In the genomic region with DNA sequence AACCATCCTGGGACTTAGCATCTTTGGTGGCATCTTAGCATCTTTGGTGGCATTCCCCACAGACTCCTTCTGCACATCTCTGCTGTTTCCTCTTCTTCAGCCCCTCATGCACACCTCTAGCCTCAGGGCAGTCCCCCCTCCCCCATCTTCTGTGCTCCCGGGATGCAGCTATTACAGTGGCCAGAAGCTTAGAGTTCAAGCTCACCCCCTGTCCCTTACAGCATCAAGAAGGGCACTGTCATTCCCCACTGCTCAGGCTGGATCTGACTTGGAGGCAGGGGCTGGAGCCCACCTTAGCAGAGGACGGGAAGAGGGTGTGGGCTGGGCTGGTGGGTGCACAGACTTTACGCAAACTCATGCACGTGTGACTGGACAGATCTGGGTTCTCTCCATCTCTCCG, we compare ENCODE assay signal across 16 cellular contexts. TPM values are rescaled to one million over a fixed set of nuclear protein-coding genes. Genes with fewer than 3 reads are reported as not detected.
DNase-seq lines count a peak whose midpoint lies in the region; ATAC-seq lines count a peak whose summit lies in the region.
"Had no signal": no experiment of that assay in that cellular context is flagged by ENCODE, and none has a peak within 500 bp of the region (broad histone marks: within the 10 kb centered on the region; RNA-seq: fewer than 3 reads in every experiment).

No MANE protein-coding gene starts in this region.

- H2BK5ac ChIP-seq in mesendoderm (ENCODE audit: low read length) = no peak overlapping the region

- H4K8ac ChIP-seq in mesendoderm (ENCODE audit: low read depth, low read length) = no peak overlapping the region

- H2BK15ac ChIP-seq in mesendoderm (replicated peaks; ENCODE audit: low read depth) = no peak overlapping the region

- no peaks in the 10 kb centered on the region for H3K79me1 ChIP-seq in mesendoderm (ENCODE audit: low read length)

- H3K27me3 ChIP-seq in mesendoderm (ENCODE audit: insufficient read depth, low read length, poor library complexity) = no peaks in the 10 kb centered on the region

- no peak overlapping the region for H2AK5ac ChIP-seq in mesendoderm (ENCODE audit: low read length)

- H3K18ac ChIP-seq in mesendoderm (ENCODE audit: low read length) = no peak overlapping the region

- peak overlapping the region; percentile 15 for H3K9ac ChIP-seq in mesendoderm (ENCODE audit: low read length)

- H3K36me3 Mint-ChIP-seq in activated naive CD8-positive, alpha-beta T cell = peaks cover 2% of the 10 kb centered on the region
- H3K36me3 Mint-ChIP-seq in activated naive CD8-positive, alpha-beta T cell treated with anti-CD3 and anti-CD28 coated beads, Interleukin-2, amount 50 U/mL, for 24 hours (ENCODE audit: low read depth) = no peaks in the 10 kb centered on the region

- no peak for DNase-seq in activated naive CD8-positive, alpha-beta T cell treated with anti-CD3 and anti-CD28 coated beads, Interleukin-2, amount 50 U/mL, for 24 hours
- DNase-seq in epithelial cell of prostate (ENCODE audit: low read depth, low spot score) (no peak), mesendoderm (peak; percentile 52), middle frontal gyrus (ENCODE audit: extremely low spot score, low spot score) (no peak)
- DNase-seq: activated CD4-positive, alpha-beta T cell treated with anti-CD3 and anti-CD28 coated beads, Interleukin-2, amount 50 U/mL, for 4 hours; activated naive CD4-positive, alpha-beta T cell treated with Interleukin-2 at 50 U/mL for 16 hours; DND-41; effector memory CD8-positive, alpha-beta T cell; NCI-H1105; NCI-H774; stimulated activated CD4-positive, alpha-beta T cell treated with anti-CD3 and anti-CD28 coated beads, Interleukin-2, amount 100 ng/mL, for 48 hours; stimulated activated naive CD8-positive, alpha-beta T cell treated with anti-CD3 and anti-CD28 coated beads, Interleukin-15, Interleukin-2, amounts not matched to agents 100 U/mL and 50 U/mL, for 24 hours had no signal

- peak overlapping the region; percentile 61 for H3K4me3 Mint-ChIP-seq in activated naive CD8-positive, alpha-beta T cell
- H3K4me3 Mint-ChIP-seq in activated naive CD8-positive, alpha-beta T cell treated with anti-CD3 and anti-CD28 coated beads, Interleukin-2, amount 50 U/mL, for 24 hours = no peak overlapping the region

- H3K4me1 Mint-ChIP-seq in activated naive CD8-positive, alpha-beta T cell (ENCODE audit: low read depth) = peaks cover 23% of the 10 kb centered on the region
- peaks cover 12% of the 10 kb centered on the region for H3K4me1 Mint-ChIP-seq in activated naive CD8-positive, alpha-beta T cell treated with anti-CD3 and anti-CD28 coated beads, Interleukin-2, amount 50 U/mL, for 24 hours

- H3K23ac ChIP-seq in mesendoderm (ENCODE audit: low read length) = no peak overlapping the region

- peak overlapping the region; percentile 84 for H3K56ac ChIP-seq in mesendoderm (ENCODE audit: low read length)

- H3K79me2 ChIP-seq in mesendoderm (ENCODE audit: control insufficient read depth, insufficient read depth, low read length) = no peaks in the 10 kb centered on the region

- no peaks in the 10 kb centered on the region for H3K36me3 ChIP-seq in mesendoderm (ENCODE audit: control insufficient read depth, insufficient read depth, low read length)
- H3K36me3 ChIP-seq in urinary bladder (ENCODE audit: insufficient read depth) = no peaks in the 10 kb centered on the region

- H3K4me1 ChIP-seq in mesendoderm (ENCODE audit: control insufficient read depth, low read depth, low read length) = peaks cover 4% of the 10 kb centered on the region
- no peaks in the 10 kb centered on the region for H3K4me1 ChIP-seq in urinary bladder (ENCODE audit: insufficient read depth)

- no peak overlapping the region for H3K4ac ChIP-seq in mesendoderm (ENCODE audit: low read depth, low read length)

- no peak overlapping the region for H2BK120ac ChIP-seq in mesendoderm (ENCODE audit: low read depth, low read length)

- no peak overlapping the region for H4K5ac ChIP-seq in mesendoderm (ENCODE audit: low read length)

- H3K27me3 Mint-ChIP-seq in activated naive CD8-positive, alpha-beta T cell = peaks cover 34% of the 10 kb centered on the region
- peaks cover 53% of the 10 kb centered on the region for H3K27me3 Mint-ChIP-seq in activated naive CD8-positive, alpha-beta T cell treated with anti-CD3 and anti-CD28 coated beads, Interleukin-2, amount 50 U/mL, for 24 hours

- H3K4me3 ChIP-seq in mesendoderm (ENCODE audit: low read length) = no peak overlapping the region
- H3K4me3 ChIP-seq in urinary bladder (ENCODE audit: low read depth, low read length) = peak overlapping the region; percentile 22

- ATAC-seq in activated naive CD8-positive, alpha-beta T cell treated with anti-CD3 and anti-CD28 coated beads, Interleukin-2, amount 50 U/mL, for 24 hours = no peak
- ATAC-seq in GM19351 (IDR thresholded peaks at IDR 0.05; ENCODE audit: unreplicated experiment) (no peak), HG02884 (IDR thresholded peaks at IDR 0.05; ENCODE audit: unreplicated experiment) (no peak)
- ATAC-seq: effector memory CD8-positive, alpha-beta T cell; stimulated activated naive CD8-positive, alpha-beta T cell treated with anti-CD3 and anti-CD28 coated beads, Interleukin-15, Interleukin-2, amounts not matched to agents 100 U/mL and 50 U/mL, for 24 hours had no signal

- peak overlapping the region; percentile 80 for H3K27ac ChIP-seq in epithelial cell of prostate
- H3K27ac ChIP-seq in mesendoderm (ENCODE audit: low read depth, low read length) = no peak overlapping the region
- H3K27ac ChIP-seq in urinary bladder (ENCODE audit: low read depth) = no peak overlapping the region

- no peaks in the 10 kb centered on the region for H3K9me3 Mint-ChIP-seq in activated naive CD8-positive, alpha-beta T cell (ENCODE audit: low read depth)
- no peaks in the 10 kb centered on the region for H3K9me3 Mint-ChIP-seq in activated naive CD8-positive, alpha-beta T cell treated with anti-CD3 and anti-CD28 coated beads, Interleukin-2, amount 50 U/mL, for 24 hours
- H3K9me3 Mint-ChIP-seq: effector memory CD8-positive, alpha-beta T cell had no signal

- H3K27ac Mint-ChIP-seq in activated naive CD8-positive, alpha-beta T cell = no peak overlapping the region
- H3K27ac Mint-ChIP-seq in activated naive CD8-positive, alpha-beta T cell treated with anti-CD3 and anti-CD28 coated beads, Interleukin-2, amount 50 U/mL, for 24 hours = no peak overlapping the region
- H3K27ac Mint-ChIP-seq: effector memory CD8-positive, alpha-beta T cell had no signal

- WGBS in mesendoderm (ENCODE audit: extremely low coverage, insufficient coverage, low lambda C conversion rate) = no CpG with 5 or more reads among the region's 5 CpGs
- WGBS in urinary bladder = 16% methylated on average over 5 of the region's 5 CpGs

- H3K4me2 ChIP-seq in mesendoderm (ENCODE audit: low read length) = peak overlapping the region; percentile 93

RNA-seq across cellular contexts. Expression of gene EPN3, which starts 0.7 kb away (rescaled TPM):
- polyA plus RNA-seq in mesendoderm (2013, experiment 1 of 2) = 3.7 TPM
- polyA plus RNA-seq in mesendoderm (2013, experiment 2 of 2) = 3.0 TPM
- 4.4 TPM for total RNA-seq in urinary bladder
- polyA plus RNA-seq in urinary bladder = 5.6 TPM

RNA-seq across cellular contexts. Expression of gene SPATA20, which starts 13.8 kb away (rescaled TPM):
- 9.8 TPM for polyA plus RNA-seq in mesendoderm (2013, experiment 1 of 2)
- 9.4 TPM for polyA plus RNA-seq in mesendoderm (2013, experiment 2 of 2)
- total RNA-seq in urinary bladder = 32.5 TPM
- 32.6 TPM for polyA plus RNA-seq in urinary bladder

RNA-seq across cellular contexts. Expression of gene MYCBPAP, which starts 24.9 kb away (rescaled TPM):
- 0.17 TPM for polyA plus RNA-seq in mesendoderm (2013, experiment 1 of 2)
- 0.15 TPM for polyA plus RNA-seq in mesendoderm (2013, experiment 2 of 2)
- 1.3 TPM for total RNA-seq in urinary bladder
- polyA plus RNA-seq in urinary bladder = 0.23 TPM

RNA-seq across cellular contexts. Expression of gene CACNA1G, which starts 27.3 kb away (rescaled TPM):
- 1.8 TPM for polyA plus RNA-seq in mesendoderm (2013, experiment 1 of 2)
- 1.6 TPM for polyA plus RNA-seq in mesendoderm (2013, experiment 2 of 2)
- total RNA-seq in urinary bladder = 6.6 TPM
- 0.15 TPM for polyA plus RNA-seq in urinary bladder

RNA-seq across cellular contexts. Expression of gene RSAD1, which starts 54.5 kb away (rescaled TPM):
- polyA plus RNA-seq in mesendoderm (2013, experiment 1 of 2) = 9.0 TPM
- polyA plus RNA-seq in mesendoderm (2013, experiment 2 of 2) = 8.8 TPM
- total RNA-seq in urinary bladder = 17.0 TPM
- polyA plus RNA-seq in urinary bladder = 29.2 TPM
